ENCODE assay signal across 16 cellular contexts in the genomic region with DNA sequence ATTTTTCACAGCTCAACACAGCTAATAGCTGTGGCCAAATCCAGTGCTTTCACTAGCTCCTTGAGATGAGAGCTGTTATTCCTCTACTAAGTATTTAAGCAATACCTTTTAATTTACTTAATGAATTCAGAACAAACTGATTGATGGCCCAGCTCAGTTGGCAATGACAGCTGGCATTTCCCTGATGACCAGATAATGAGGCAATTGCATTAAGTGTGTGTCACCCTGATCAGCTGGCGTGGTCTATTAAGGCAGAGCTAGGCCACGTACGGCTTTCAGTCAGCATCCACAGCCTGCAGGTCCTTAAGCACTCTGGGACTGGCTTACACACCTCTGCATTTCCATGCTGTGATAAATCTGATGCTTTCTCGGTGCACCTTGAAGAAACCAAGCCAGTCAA. TPM values are rescaled to one million over a fixed set of nuclear protein-coding genes. Genes with fewer than 3 reads are reported as not detected.
DNase-seq lines count a peak whose midpoint lies in the region; ATAC-seq and TF ChIP-seq lines count a peak whose summit lies in the region.
"Had no signal": no experiment of that assay in that cellular context is flagged by ENCODE, and none has a peak within 500 bp of the region (broad histone marks: within the 10 kb centered on the region; RNA-seq: fewer than 3 reads in every experiment).

No MANE protein-coding gene starts in this region.

- no peak overlapping the region for H3K27ac Mint-ChIP-seq in endothelial cell (ENCODE audit: unreplicated experiment)
- no peak overlapping the region for H3K27ac Mint-ChIP-seq in activated CD8-positive, alpha-beta memory T cell treated with anti-CD3 and anti-CD28 coated beads, Interleukin-2, amount 10 ng/mL, durations not matched to agents 7 days and 5 days

- DNase-seq in NCI-H146 (lab: John Stamatoyannopoulos, UW) (peak; percentile 6), NCI-H146 treated with DMSO at 0.1 percent for 48 hours (lab: John Stamatoyannopoulos, UW; ENCODE audit: unreplicated experiment) (no peak), NCI-H524 treated with DMSO at 0.1 percent for 48 hours (lab: John Stamatoyannopoulos, UW) (peak; percentile 99), WERI-Rb-1 (peak; percentile 97), psoas muscle (no peak), endothelial cell (ENCODE audit: low spot score) (no peak), upper lobe of left lung (no peak)
- no peak for DNase-seq in activated CD8-positive, alpha-beta memory T cell treated with anti-CD3 and anti-CD28 coated beads, Interleukin-2, amount 10 ng/mL, durations not matched to agents 7 days and 5 days
- DNase-seq: 8988T, C1 segment of cervical spinal cord, H7, NCI-H446, PC-3 had no signal

- H3K4me3 Mint-ChIP-seq in endothelial cell (ENCODE audit: unreplicated experiment): no peak overlapping the region
- H3K4me3 Mint-ChIP-seq in activated CD8-positive, alpha-beta memory T cell treated with anti-CD3 and anti-CD28 coated beads, Interleukin-2, amount 10 ng/mL, durations not matched to agents 7 days and 5 days: no peak overlapping the region

- peaks cover 20% of the 10 kb centered on the region for H3K4me1 ChIP-seq in psoas muscle
- H3K4me1 ChIP-seq in upper lobe of left lung: no peaks in the 10 kb centered on the region

- no peak for TF ChIP-seq POLR2A in upper lobe of left lung (IDR thresholded peaks at IDR 0.05)

- 69 to 91% (median 82%) methylated on average over 4 of the region's 4 CpGs for WGBS in psoas muscle, 3 donors
- 76 to 82% methylated on average over 4 of the region's 4 CpGs for WGBS in upper lobe of left lung, 2 donors

- CTCF ChIA-PET in activated CD8-positive, alpha-beta memory T cell treated with anti-CD3 and anti-CD28 coated beads, Interleukin-2, amount 10 ng/mL, durations not matched to agents 7 days and 5 days (lab: Charles Lee): no interaction called here

- ATAC-seq in psoas muscle (peak; percentile 40 to 65 (median 53)), upper lobe of left lung (ENCODE audit: low FRiP score in 2 of 2) (no peak)
- ATAC-seq in activated CD8-positive, alpha-beta memory T cell treated with anti-CD3 and anti-CD28 coated beads, Interleukin-2, amount 10 ng/mL, durations not matched to agents 7 days and 5 days: no peak
- ATAC-seq: GM12878, HepG2, PC-3 had no signal

- no peaks in the 10 kb centered on the region for H3K9me3 Mint-ChIP-seq in endothelial cell (ENCODE audit: unreplicated experiment)
- H3K9me3 Mint-ChIP-seq in activated CD8-positive, alpha-beta memory T cell treated with anti-CD3 and anti-CD28 coated beads, Interleukin-2, amount 10 ng/mL, durations not matched to agents 7 days and 5 days (ENCODE audit: low read depth): no peaks in the 10 kb centered on the region

- no peak for TF ChIP-seq EP300 in upper lobe of left lung (IDR thresholded peaks at IDR 0.05)

- H3K27ac ChIP-seq in WERI-Rb-1 (no peak overlapping the region; the same call in 1 of the 2 replicates), psoas muscle (no peak overlapping the region), upper lobe of left lung (no peak overlapping the region)
- H3K27ac ChIP-seq: SK-N-MC had no signal

- H3K27me3 ChIP-seq in WERI-Rb-1 (ENCODE audit: insufficient read depth, low read depth, severe bottlenecking) (no peaks in the 10 kb centered on the region), psoas muscle (ENCODE audit: insufficient read depth in 3 of 3, low read length in 2 of 3) (no peaks in the 10 kb centered on the region), upper lobe of left lung (no peaks in the 10 kb centered on the region)

- H3K36me3 Mint-ChIP-seq in endothelial cell (ENCODE audit: low read depth, unreplicated experiment): no peaks in the 10 kb centered on the region
- no peaks in the 10 kb centered on the region for H3K36me3 Mint-ChIP-seq in activated CD8-positive, alpha-beta memory T cell treated with anti-CD3 and anti-CD28 coated beads, Interleukin-2, amount 10 ng/mL, durations not matched to agents 7 days and 5 days

- TF ChIP-seq CTCF in WERI-Rb-1 (IDR thresholded peaks at IDR 0.05; ENCODE audit: low read depth, low read length) (no peak), psoas muscle (IDR thresholded peaks at IDR 0.05) (no peak), endothelial cell (IDR thresholded peaks at IDR 0.05; ENCODE audit: unreplicated experiment) (no peak), upper lobe of left lung (IDR thresholded peaks at IDR 0.05) (no peak)

- H3K36me3 ChIP-seq in WERI-Rb-1: no peaks in the 10 kb centered on the region
- H3K36me3 ChIP-seq in psoas muscle (ENCODE audit: insufficient read depth in 1 of 2, low read depth in 1 of 2): peaks cover 0 to 4% of the 10 kb centered on the region in 2 donors
- H3K36me3 ChIP-seq in upper lobe of left lung: no peaks in the 10 kb centered on the region

- H3K4me1 Mint-ChIP-seq in endothelial cell (ENCODE audit: unreplicated experiment): no peaks in the 10 kb centered on the region
- no peaks in the 10 kb centered on the region for H3K4me1 Mint-ChIP-seq in activated CD8-positive, alpha-beta memory T cell treated with anti-CD3 and anti-CD28 coated beads, Interleukin-2, amount 10 ng/mL, durations not matched to agents 7 days and 5 days

- no peaks in the 10 kb centered on the region for H3K9me3 ChIP-seq in WERI-Rb-1 (ENCODE audit: severe bottlenecking)
- H3K9me3 ChIP-seq in psoas muscle: no peaks in the 10 kb centered on the region
- H3K9me3 ChIP-seq in upper lobe of left lung: no peaks in the 10 kb centered on the region

- H3K4me3 ChIP-seq in WERI-Rb-1 (ENCODE audit: low read depth, low read length) (no peak overlapping the region), psoas muscle (no peak overlapping the region), upper lobe of left lung (no peak overlapping the region)
- H3K4me3 ChIP-seq: GM12878, SK-N-MC had no signal

- peaks cover 5% of the 10 kb centered on the region for H3K27me3 Mint-ChIP-seq in endothelial cell (ENCODE audit: unreplicated experiment)
- H3K27me3 Mint-ChIP-seq in activated CD8-positive, alpha-beta memory T cell treated with anti-CD3 and anti-CD28 coated beads, Interleukin-2, amount 10 ng/mL, durations not matched to agents 7 days and 5 days: no peaks in the 10 kb centered on the region

- intact Hi-C loops in psoas muscle (cut with DNase I): no loop called here

RNA-seq across cellular contexts. Expression of a gene that starts 34.4 kb away (rescaled TPM):
- total RNA-seq in psoas muscle: 10 to 100 TPM; 16.4 to 56.4 (median 48.4) TPM
- 10 to 100 TPM; 15.1 to 19.3 (median 16.5) TPM for polyA plus RNA-seq in psoas muscle
- total RNA-seq in endothelial cell (ENCODE audit: unreplicated experiment): 4.0 TPM
- total RNA-seq in activated CD8-positive, alpha-beta memory T cell treated with anti-CD3 and anti-CD28 coated beads, Interleukin-2, amount 10 ng/mL, durations not matched to agents 7 days and 5 days: 1 to 10 TPM; 2.2 to 2.5 TPM
- 10 to 100 TPM in 5 of 6 donors, 1 to 10 TPM in 1; 6.8 to 18.9 (median 12.9) TPM for total RNA-seq in upper lobe of left lung

Comparison
In these comparisons a context has a peak if more than half of its experiments do, and no peak if none do; other contexts are left out.
1. DNase-seq: peak in NCI-H146 (single experiment), NCI-H524 treated with DMSO at 0.1 percent for 48 hours (single experiment) and WERI-Rb-1 (single experiment); none in NCI-H146 treated with DMSO at 0.1 percent for 48 hours (single experiment), psoas muscle (0 of 2), endothelial cell (single experiment), activated CD8-positive, alpha-beta memory T cell treated with anti-CD3 and anti-CD28 coated beads, Interleukin-2, amount 10 ng/mL, durations not matched to agents 7 days and 5 days (single experiment) and upper lobe of left lung (0 of 2).
2. ATAC-seq: peak in psoas muscle (4 of 4); none in activated CD8-positive, alpha-beta memory T cell treated with anti-CD3 and anti-CD28 coated beads, Interleukin-2, amount 10 ng/mL, durations not matched to agents 7 days and 5 days (single experiment) and upper lobe of left lung (0 of 2).